ENCODE assay signal across 7 cellular contexts in the genomic region with DNA sequence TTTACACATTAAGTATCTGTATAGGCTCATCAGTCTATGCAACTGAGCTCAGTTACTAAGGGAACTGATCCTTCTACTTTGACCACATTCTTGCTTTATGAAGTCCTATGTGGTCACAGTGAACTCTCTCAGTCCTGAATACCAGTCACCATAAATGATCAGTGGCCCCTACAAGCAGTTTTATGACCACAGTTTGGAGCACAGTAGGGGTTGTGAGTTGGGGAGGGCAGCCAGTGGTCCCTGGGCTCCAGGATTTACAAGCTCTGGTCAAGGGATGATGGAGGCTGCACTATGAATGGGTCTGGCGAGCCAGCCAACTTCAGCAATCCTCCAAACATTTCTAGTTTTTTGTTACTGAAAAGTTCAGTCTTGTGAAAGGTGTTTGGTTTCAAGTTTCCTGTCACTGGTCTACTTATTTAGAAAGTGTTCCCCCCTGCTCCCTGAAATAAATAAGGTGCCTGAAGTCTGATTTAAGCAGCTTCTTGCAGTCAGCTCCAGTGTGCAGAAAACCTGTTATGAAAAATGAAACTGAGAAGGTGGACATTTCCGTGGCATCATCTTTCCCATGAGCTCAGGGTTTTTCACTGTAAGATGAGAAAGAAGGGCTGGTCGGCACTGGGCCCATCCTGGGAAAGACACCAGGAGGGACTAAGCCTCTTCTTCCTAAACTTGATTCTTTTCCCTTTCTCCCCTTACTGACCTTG.
DNase-seq lines count a peak whose midpoint lies in the region; ATAC-seq and TF ChIP-seq lines count a peak whose summit lies in the region.

No MANE protein-coding gene starts in this region.

- H3K4me3 Mint-ChIP-seq in T-cell (peak overlapping the region; percentile 48 to 54 (median 53)), neural crest cell (no peak overlapping the region)

- H3K9me3 Mint-ChIP-seq in T-cell (no peaks in the 10 kb centered on the region), neural crest cell (no peaks in the 10 kb centered on the region)

- DNase-seq in T-cell, result no peak
- DNase-seq in neural crest cell (ENCODE audit: low read depth, low spot score), result no peak
- no peak for DNase-seq in HCEC 1CT
- DNase-seq in kidney tubule cell (ENCODE audit: low spot score), result no peak
- DNase-seq in T1000 (lab: John Stamatoyannopoulos, UW), result no peak

- H3K27ac Mint-ChIP-seq in T-cell, result peak overlapping the region; percentile 90 to 99
- H3K27ac Mint-ChIP-seq in neural crest cell (ENCODE audit: unreplicated experiment), result peak overlapping the region; percentile 4

- H3K27me3 Mint-ChIP-seq in T-cell, result peaks cover 0 to 1% of the 10 kb centered on the region in 2 donors
- no peaks in the 10 kb centered on the region for H3K27me3 Mint-ChIP-seq in neural crest cell (ENCODE audit: low read depth)

- ATAC-seq in GM18873 (IDR thresholded peaks at IDR 0.05; ENCODE audit: low FRiP score, unreplicated experiment) (peak; percentile 89), HG02571 (IDR thresholded peaks at IDR 0.05; ENCODE audit: unreplicated experiment) (peak; percentile 75), T-cell (replicated peaks in 1 of 4) (peak; percentile 39 to 58 (median 48))

- H3K4me1 Mint-ChIP-seq in T-cell, result peaks cover 37 to 51% (median 41%) of the 10 kb centered on the region in 3 donors
- peaks cover 47% of the 10 kb centered on the region for H3K4me1 Mint-ChIP-seq in neural crest cell

- POLR2A ChIA-PET in T-cell (lab: Charles Lee), result interaction anchor here (0.7 to 1.2 kb wide), 3 partner anchors 20 to 39 kb away, joined by 3 to 4 read pairs (median 3); no protein-coding TSS in a partner anchor

- peaks cover 4% of the 10 kb centered on the region for H3K36me3 Mint-ChIP-seq in T-cell
- H3K36me3 Mint-ChIP-seq in neural crest cell (ENCODE audit: low read depth), result no peaks in the 10 kb centered on the region

- CTCF ChIA-PET in T-cell (lab: Charles Lee), result interaction anchor here in 1 of 2 donors (0.6 to 2.2 kb wide), 6 partner anchors 17 to 219 kb away, joined by 3 to 16 read pairs (median 6); partner anchors contain the start of gene DAPK2

- TF ChIP-seq CTCF in neural crest cell (conservative IDR thresholded peaks at IDR 0.05), result no peak
